In genomic region chr15:84754889-84755288, GRCh38 we compare ENCODE assay signal across 2 cellular contexts.
A peak's percentile ranks its signal among the peaks of the same experiment; 100 is the strongest.
TF ChIP-seq lines count a peak whose summit lies in the region.

No MANE protein-coding gene starts in this region.

TF ChIP-seq in HEK293T, 16 proteins besides CTCF, POLR2A, EP300 and RAD21:
- peak; percentile 61 for TF ChIP-seq ZNF384 (IDR thresholded peaks at IDR 0.05)
TF ChIP-seq in HEK293T: peak in this region for 1; not testable (repeated sequence) for 15.

TF ChIP-seq in K562, 482 proteins besides CTCF, POLR2A, EP300 and RAD21:
- 0 out of 2 replicates have a peak, but pooled peaks have one; percentile 6 for TF ChIP-seq ZNF384 (IDR thresholded peaks at IDR 0.05; ENCODE audit: low read depth, low read length)
